ENCODE assay signal across 8 cellular contexts in the genomic region with DNA sequence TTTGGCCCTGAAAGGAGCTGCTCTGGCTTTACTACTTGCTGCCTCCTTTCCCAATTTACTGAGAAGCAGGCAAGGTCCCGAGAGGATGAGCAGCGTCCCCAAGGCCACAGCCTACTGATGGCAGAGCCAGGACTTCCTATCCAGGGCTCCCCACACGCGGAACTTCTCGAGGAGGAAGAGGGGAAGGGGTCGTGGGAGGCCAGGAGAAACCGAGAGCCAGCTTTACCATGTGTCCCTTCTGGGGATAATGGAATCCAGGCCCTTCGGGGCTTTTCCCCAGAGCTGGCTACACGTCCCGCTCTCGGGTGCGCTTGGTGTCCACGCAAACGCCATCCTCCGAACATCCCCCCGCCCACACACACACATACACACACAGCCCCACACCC. TPM values are rescaled to one million over a fixed set of nuclear protein-coding genes. Genes with fewer than 3 reads are reported as not detected.
A peak's percentile ranks its signal among the peaks of the same experiment; 100 is the strongest.
DNase-seq lines count a peak whose midpoint lies in the region; ATAC-seq and TF ChIP-seq lines count a peak whose summit lies in the region.

No MANE protein-coding gene starts in this region.

- H3K27ac ChIP-seq in rectal smooth muscle tissue (ENCODE audit: low read depth, low read length), result peak overlapping the region; percentile 99

- H3K4me3 Mint-ChIP-seq in T-cell, result peak overlapping the region; percentile 53 to 71 (median 59)

- peak overlapping the region; percentile 63 for H3K9ac ChIP-seq in rectal smooth muscle tissue (ENCODE audit: low read length)

- H3K27me3 Mint-ChIP-seq in T-cell, result peaks cover 58 to 66% of the 10 kb centered on the region in 2 donors

- TF ChIP-seq CTCF in GM10266 (IDR thresholded peaks at IDR 0.05; ENCODE audit: control insufficient read depth, insufficient read depth, low read depth, missing control alignments), result no peak
- no peak for TF ChIP-seq CTCF in fibroblast of the aortic adventitia (IDR thresholded peaks at IDR 0.05; ENCODE audit: insufficient read depth, low read length)

- H3K9me3 Mint-ChIP-seq in T-cell, result no peaks in the 10 kb centered on the region

- peaks cover 21 to 29% (median 25%) of the 10 kb centered on the region in 3 donors for H3K4me1 Mint-ChIP-seq in T-cell

- CTCF ChIA-PET in T-cell (lab: Charles Lee), result no interaction called here

- POLR2A ChIA-PET in T-cell (lab: Charles Lee), result no interaction called here

- no peaks in the 10 kb centered on the region for H3K36me3 Mint-ChIP-seq in T-cell

- H3K4me1 ChIP-seq in rectal smooth muscle tissue (ENCODE audit: control insufficient read depth, insufficient read depth, low read length), result peaks cover 5% of the 10 kb centered on the region

- no peaks in the 10 kb centered on the region for H3K27me3 ChIP-seq in rectal smooth muscle tissue (ENCODE audit: control insufficient read depth, insufficient read depth, low read length)

- H3K27ac Mint-ChIP-seq in T-cell, result no peak overlapping the region

- DNase-seq in GM10266 (ENCODE audit: extremely low spot score) (peak; percentile 56), T-cell (no peak), fibroblast of the aortic adventitia (ENCODE audit: low read depth) (peak; percentile 89), cerebellar nuclear complex (lab: John Stamatoyannopoulos, UW) (no peak), NCI-H524 treated with DMSO at 0.1 percent for 48 hours (lab: John Stamatoyannopoulos, UW) (no peak)

- ATAC-seq in T-cell (replicated peaks in 1 of 4), result no peak
- ATAC-seq in HG02623 (IDR thresholded peaks at IDR 0.05; ENCODE audit: unreplicated experiment), result no peak
- no peak for ATAC-seq in GM19452 (IDR thresholded peaks at IDR 0.05; ENCODE audit: unreplicated experiment)

- H3K36me3 ChIP-seq in rectal smooth muscle tissue (ENCODE audit: control insufficient read depth, insufficient read depth, low read length), result no peaks in the 10 kb centered on the region

- peak overlapping the region; percentile 92 for H3K4me3 ChIP-seq in fibroblast of the aortic adventitia (ENCODE audit: low read depth, low read length)
- H3K4me3 ChIP-seq in rectal smooth muscle tissue (ENCODE audit: low read length), result peak overlapping the region; percentile 80

RNA-seq across cellular contexts. Expression of a gene that starts 4.3 kb away (rescaled TPM):
- total RNA-seq in T-cell, result 1 to 10 TPM in 2 of 5 donors, under 1 TPM in 1, not detected in 2; 0.70 to 1.2 (median 1.1) TPM
- total RNA-seq in fibroblast of the aortic adventitia (ENCODE audit: low replicate concordance), result 28.0 and 29.6 TPM in 2 replicates

Comparison
In these comparisons a context has a peak if more than half of its experiments do, and no peak if none do; other contexts are left out.
1. DNase-seq: peak in GM10266 (single experiment) and fibroblast of the aortic adventitia (single experiment); none in T-cell (0 of 34), cerebellar nuclear complex (0 of 2) and NCI-H524 treated with DMSO at 0.1 percent for 48 hours (single experiment).
2. RNA of a gene that starts 4.3 kb away (total RNA-seq): 28.0 to 29.6 TPM in fibroblast of the aortic adventitia; 0.70 to 1.2 TPM in T-cell; every median in the first group is over 10 times any median in the second.